Comparison of ENCODE assay signal across 11 cellular contexts in the genomic region with DNA sequence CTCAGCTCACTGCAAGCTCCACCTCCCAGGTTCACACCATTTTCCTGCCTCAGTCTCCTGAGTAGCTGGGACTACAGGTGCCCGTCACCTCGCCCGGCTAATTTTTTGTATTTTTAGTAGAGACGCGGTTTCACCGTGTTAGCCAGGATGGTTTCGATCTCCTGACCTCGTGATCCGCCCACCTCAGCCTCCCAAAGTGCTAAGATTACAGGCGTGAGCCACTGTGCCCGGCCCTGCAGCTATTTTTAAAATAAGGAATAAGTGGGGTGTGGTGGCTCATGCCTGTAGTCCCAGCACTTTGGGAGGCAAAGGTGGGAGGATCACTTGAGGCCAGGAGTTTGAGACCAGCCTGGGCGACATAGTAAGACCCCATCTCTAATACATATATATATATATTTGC. TPM values are rescaled to one million over a fixed set of nuclear protein-coding genes. Genes with fewer than 3 reads are reported as not detected.
DNase-seq lines count a peak whose midpoint lies in the region; ATAC-seq and TF ChIP-seq lines count a peak whose summit lies in the region.
"Not testable (repeated sequence)": the region's sequence is repeated elsewhere in the genome, so short reads cannot be mapped to it uniquely, and the experiment has no call there.
"Had no signal": no experiment of that assay in that cellular context is flagged by ENCODE, and none has a peak within 500 bp of the region (broad histone marks: within the 10 kb centered on the region; RNA-seq: fewer than 3 reads in every experiment).

No MANE protein-coding gene starts in this region.

- H3K4me3 Mint-ChIP-seq in activated CD4-positive, alpha-beta T cell treated with anti-CD3 and anti-CD28 coated beads for 36 hours = peak overlapping the region; percentile 85
- peak overlapping the region; percentile 87 for H3K4me3 Mint-ChIP-seq in activated T-helper 17 cell treated with anti-CD3 and anti-CD28 coated beads, Interleukin-2, amount 50 U/mL, for 72 hours
- H3K4me3 Mint-ChIP-seq in effector memory CD8-positive, alpha-beta T cell = peak overlapping the region; percentile 98 to 99
- H3K4me3 Mint-ChIP-seq in natural killer cell treated with Interleukin-12 subunit alpha and Interleukin-12 subunit beta and Interleukin-15 and Interleukin-18, amount 100 ng/mL, for 72 hours = peak overlapping the region; percentile 92
- peak overlapping the region; percentile 99 for H3K4me3 Mint-ChIP-seq in stimulated activated effector memory CD8-positive, alpha-beta T cell treated with anti-CD3 and anti-CD28 coated beads, Interleukin-12 subunit alpha, Interleukin-12 subunit beta, amount 100 ng/mL, for 72 hours

- H3K27ac Mint-ChIP-seq in activated CD4-positive, alpha-beta T cell treated with anti-CD3 and anti-CD28 coated beads for 36 hours; effector memory CD8-positive, alpha-beta T cell: not testable (repeated sequence)
- H3K27ac Mint-ChIP-seq in activated T-helper 17 cell treated with anti-CD3 and anti-CD28 coated beads, Interleukin-2, amount 50 U/mL, for 72 hours = peak overlapping the region; percentile 88
- H3K27ac Mint-ChIP-seq in natural killer cell treated with Interleukin-12 subunit alpha and Interleukin-12 subunit beta and Interleukin-15 and Interleukin-18, amount 100 ng/mL, for 72 hours = peak overlapping the region in 1 of 2 donors; percentile 84
- peak overlapping the region; percentile 98 for H3K27ac Mint-ChIP-seq in stimulated activated effector memory CD8-positive, alpha-beta T cell treated with anti-CD3 and anti-CD28 coated beads, Interleukin-12 subunit alpha, Interleukin-12 subunit beta, amount 100 ng/mL, for 72 hours

- not testable (repeated sequence) for DNase-seq in activated CD4-positive, alpha-beta T cell treated with anti-CD3 and anti-CD28 coated beads for 36 hours; effector memory CD8-positive, alpha-beta T cell; natural killer cell treated with Interleukin-12 subunit alpha and Interleukin-12 subunit beta and Interleukin-15 and Interleukin-18, amount 100 ng/mL, for 72 hours (ENCODE audit: low spot score); stimulated activated effector memory CD8-positive, alpha-beta T cell treated with anti-CD3 and anti-CD28 coated beads, Interleukin-12 subunit alpha, Interleukin-12 subunit beta, amount 100 ng/mL, for 72 hours (ENCODE audit: low spot score in 2 of 2)

- H3K4me3 ChIP-seq in HEK293 (ENCODE audit: low read depth, low read length) = not testable (repeated sequence)

- not testable (repeated sequence) for H3K4me1 ChIP-seq in HEK293 (ENCODE audit: control insufficient read depth, insufficient read depth, low read length)

- not testable (repeated sequence) for H3K9me3 ChIP-seq in HEK293 (ENCODE audit: control insufficient read depth, insufficient read depth, low read depth, low read length)

- POLR2A ChIA-PET in HEK293 (lab: Yijun Ruan, JAX) = interaction anchor here (0.6 to 4.8 kb wide), 2 partner anchors 12 to 756 kb away, joined by 3 to 60 read pairs; partner anchors contain the start of gene ALKBH7
- POLR2A ChIA-PET in activated CD4-positive, alpha-beta T cell treated with anti-CD3 and anti-CD28 coated beads for 36 hours (lab: Charles Lee) = interaction anchor here (4.1 kb wide), 1 partner anchor 12 kb away, joined by 46 read pairs; the partner anchor contains the start of gene ALKBH7

- peaks cover 27% of the 10 kb centered on the region for H3K36me3 Mint-ChIP-seq in activated CD4-positive, alpha-beta T cell treated with anti-CD3 and anti-CD28 coated beads for 36 hours (ENCODE audit: low read depth)
- peaks cover 39% of the 10 kb centered on the region for H3K36me3 Mint-ChIP-seq in activated T-helper 17 cell treated with anti-CD3 and anti-CD28 coated beads, Interleukin-2, amount 50 U/mL, for 72 hours (ENCODE audit: low read depth)
- peaks cover 35% of the 10 kb centered on the region for H3K36me3 Mint-ChIP-seq in effector memory CD8-positive, alpha-beta T cell (ENCODE audit: insufficient read depth)
- H3K36me3 Mint-ChIP-seq in natural killer cell treated with Interleukin-12 subunit alpha and Interleukin-12 subunit beta and Interleukin-15 and Interleukin-18, amount 100 ng/mL, for 72 hours = not testable (repeated sequence)
- peaks cover 44% of the 10 kb centered on the region for H3K36me3 Mint-ChIP-seq in stimulated activated effector memory CD8-positive, alpha-beta T cell treated with anti-CD3 and anti-CD28 coated beads, Interleukin-12 subunit alpha, Interleukin-12 subunit beta, amount 100 ng/mL, for 72 hours

- not testable (repeated sequence) for TF ChIP-seq CTCF in HEK293 (tag by site-specific recombination; IDR thresholded peaks at IDR 0.05)

- H3K36me3 ChIP-seq in HEK293 (ENCODE audit: control insufficient read depth in 2 of 2, insufficient read depth in 1 of 2, low read length in 2 of 2) = peaks cover 21 to 24% of the 10 kb centered on the region in 2 experiments; a peak in 2 of 3 replicates

- not testable (repeated sequence) for H3K9me3 Mint-ChIP-seq in activated CD4-positive, alpha-beta T cell treated with anti-CD3 and anti-CD28 coated beads for 36 hours (ENCODE audit: low read depth); activated T-helper 17 cell treated with anti-CD3 and anti-CD28 coated beads, Interleukin-2, amount 50 U/mL, for 72 hours; effector memory CD8-positive, alpha-beta T cell; natural killer cell treated with Interleukin-12 subunit alpha and Interleukin-12 subunit beta and Interleukin-15 and Interleukin-18, amount 100 ng/mL, for 72 hours; stimulated activated effector memory CD8-positive, alpha-beta T cell treated with anti-CD3 and anti-CD28 coated beads, Interleukin-12 subunit alpha, Interleukin-12 subunit beta, amount 100 ng/mL, for 72 hours

- not testable (repeated sequence) for ATAC-seq in activated CD4-positive, alpha-beta T cell treated with anti-CD3 and anti-CD28 coated beads for 36 hours; activated T-helper 17 cell treated with anti-CD3 and anti-CD28 coated beads, Interleukin-2, amount 50 U/mL, for 72 hours (replicated peaks); effector memory CD8-positive, alpha-beta T cell (replicated peaks); natural killer cell treated with Interleukin-12 subunit alpha and Interleukin-12 subunit beta and Interleukin-15 and Interleukin-18, amount 100 ng/mL, for 72 hours; stimulated activated effector memory CD8-positive, alpha-beta T cell treated with anti-CD3 and anti-CD28 coated beads, Interleukin-12 subunit alpha, Interleukin-12 subunit beta, amount 100 ng/mL, for 72 hours

- intact Hi-C loops in activated CD4-positive, alpha-beta T cell treated with anti-CD3 and anti-CD28 coated beads for 36 hours (cut with DNase I, micrococcal nuclease) = loop anchor here in 1 of 2 experiments (5.0 to 10.0 kb wide), 2 partner anchors 502 to 1174 kb away; partner anchors contain the start of gene PNPLA6

- H3K27ac ChIP-seq in HEK293 (ENCODE audit: extremely low read depth, low read depth, low read length) = not testable (repeated sequence)

- peaks cover 16% of the 10 kb centered on the region for H3K4me1 Mint-ChIP-seq in activated CD4-positive, alpha-beta T cell treated with anti-CD3 and anti-CD28 coated beads for 36 hours
- H3K4me1 Mint-ChIP-seq in activated T-helper 17 cell treated with anti-CD3 and anti-CD28 coated beads, Interleukin-2, amount 50 U/mL, for 72 hours = not testable (repeated sequence)
- H3K4me1 Mint-ChIP-seq in effector memory CD8-positive, alpha-beta T cell (ENCODE audit: low read depth in 2 of 2) = peaks cover 14% of the 10 kb centered on the region in 2 donors
- H3K4me1 Mint-ChIP-seq in natural killer cell treated with Interleukin-12 subunit alpha and Interleukin-12 subunit beta and Interleukin-15 and Interleukin-18, amount 100 ng/mL, for 72 hours (ENCODE audit: low read depth in 2 of 2) = peaks cover 12% of the 10 kb centered on the region in 2 donors
- H3K4me1 Mint-ChIP-seq in stimulated activated effector memory CD8-positive, alpha-beta T cell treated with anti-CD3 and anti-CD28 coated beads, Interleukin-12 subunit alpha, Interleukin-12 subunit beta, amount 100 ng/mL, for 72 hours = peaks cover 21% of the 10 kb centered on the region

- CTCF ChIA-PET in HEK293 (lab: Yijun Ruan, JAX) = interaction anchor here (0.6 to 1.2 kb wide), 5 partner anchors 12 to 404 kb away, joined by 3 to 4 read pairs (median 3); partner anchors contain the start of gene ALKBH7
- CTCF ChIA-PET in activated CD4-positive, alpha-beta T cell treated with anti-CD3 and anti-CD28 coated beads for 36 hours (lab: Charles Lee) = interaction anchor here (0.7 to 1.1 kb wide), 2 partner anchors 12 to 802 kb away, joined by 3 read pairs; partner anchors contain the start of gene ALKBH7

- H3K27me3 Mint-ChIP-seq in activated CD4-positive, alpha-beta T cell treated with anti-CD3 and anti-CD28 coated beads for 36 hours; activated T-helper 17 cell treated with anti-CD3 and anti-CD28 coated beads, Interleukin-2, amount 50 U/mL, for 72 hours; effector memory CD8-positive, alpha-beta T cell; natural killer cell treated with Interleukin-12 subunit alpha and Interleukin-12 subunit beta and Interleukin-15 and Interleukin-18, amount 100 ng/mL, for 72 hours: not testable (repeated sequence)

RNA-seq across cellular contexts. Expression of gene CLPP, which starts 0.9 kb away (rescaled TPM):
- total RNA-seq in activated CD4-positive, alpha-beta T cell treated with anti-CD3 and anti-CD28 coated beads for 36 hours = 100 to 1,000 TPM; 197 to 245 TPM
- total RNA-seq in activated T-helper 17 cell treated with anti-CD3 and anti-CD28 coated beads, Interleukin-2, amount 50 U/mL, for 72 hours = 100 to 1,000 TPM; 153 to 217 TPM
- total RNA-seq in natural killer cell treated with Interleukin-12 subunit alpha and Interleukin-12 subunit beta and Interleukin-15 and Interleukin-18, amount 100 ng/mL, for 72 hours = 100 to 1,000 TPM; 115 to 146 TPM

RNA-seq across cellular contexts. Expression of gene ALKBH7, which starts 12.1 kb away (rescaled TPM):
- total RNA-seq in activated CD4-positive, alpha-beta T cell treated with anti-CD3 and anti-CD28 coated beads for 36 hours = 10 to 100 TPM; 22.8 to 44.7 TPM
- 10 to 100 TPM; 41.1 to 69.7 TPM for total RNA-seq in activated T-helper 17 cell treated with anti-CD3 and anti-CD28 coated beads, Interleukin-2, amount 50 U/mL, for 72 hours
- 10 to 100 TPM; 29.2 to 31.3 TPM for total RNA-seq in natural killer cell treated with Interleukin-12 subunit alpha and Interleukin-12 subunit beta and Interleukin-15 and Interleukin-18, amount 100 ng/mL, for 72 hours

RNA-seq across cellular contexts. Expression of gene PSPN, which starts 15.3 kb away (rescaled TPM):
- 1 to 10 TPM; 1.4 to 1.8 TPM for total RNA-seq in activated CD4-positive, alpha-beta T cell treated with anti-CD3 and anti-CD28 coated beads for 36 hours
- 1 to 10 TPM; 1.9 to 2.8 TPM for total RNA-seq in activated T-helper 17 cell treated with anti-CD3 and anti-CD28 coated beads, Interleukin-2, amount 50 U/mL, for 72 hours
- total RNA-seq in natural killer cell treated with Interleukin-12 subunit alpha and Interleukin-12 subunit beta and Interleukin-15 and Interleukin-18, amount 100 ng/mL, for 72 hours = 1 to 10 TPM; 1.8 to 1.9 TPM

RNA-seq across cellular contexts. Expression of gene ACER1, which starts 27.0 kb away (rescaled TPM):
- total RNA-seq in activated CD4-positive, alpha-beta T cell treated with anti-CD3 and anti-CD28 coated beads for 36 hours = not detected
- not detected for total RNA-seq in activated T-helper 17 cell treated with anti-CD3 and anti-CD28 coated beads, Interleukin-2, amount 50 U/mL, for 72 hours
- not detected for total RNA-seq in natural killer cell treated with Interleukin-12 subunit alpha and Interleukin-12 subunit beta and Interleukin-15 and Interleukin-18, amount 100 ng/mL, for 72 hours
- total RNA-seq: A172, Daoy, H7, LHCN-M2, OCI-LY7 had no signal

RNA-seq across cellular contexts. Expression of gene GTF2F1, which starts 32.5 kb away (rescaled TPM):
- total RNA-seq in activated CD4-positive, alpha-beta T cell treated with anti-CD3 and anti-CD28 coated beads for 36 hours = 10 to 100 TPM; 60.9 to 78.5 TPM
- 10 to 100 TPM; 53.8 to 56.1 TPM for total RNA-seq in activated T-helper 17 cell treated with anti-CD3 and anti-CD28 coated beads, Interleukin-2, amount 50 U/mL, for 72 hours
- total RNA-seq in natural killer cell treated with Interleukin-12 subunit alpha and Interleukin-12 subunit beta and Interleukin-15 and Interleukin-18, amount 100 ng/mL, for 72 hours = 10 to 100 TPM; 71.1 to 72.6 TPM
